Comparison of ENCODE assay signal across 8 cellular contexts in genomic region chr10:103451091-103451801, GRCh38. TPM values are rescaled to one million over a fixed set of nuclear protein-coding genes. Genes with fewer than 3 reads are reported as not detected.
DNase-seq lines count a peak whose midpoint lies in the region; ATAC-seq lines count a peak whose summit lies in the region.

No MANE protein-coding gene starts in this region.

- H3K36me3 ChIP-seq in ES-I3 (ENCODE audit: insufficient read depth, low read length): peaks cover 4% of the 10 kb centered on the region; the same call in 1 of the 2 replicates

- H3K4me1 ChIP-seq in ES-I3 (ENCODE audit: insufficient read depth, low read length): no peaks in the 10 kb centered on the region; the same call in 1 of the 2 replicates

- ATAC-seq in GM21717 (IDR thresholded peaks at IDR 0.05; ENCODE audit: unreplicated experiment): no peak
- no peak for ATAC-seq in HG03439 (IDR thresholded peaks at IDR 0.05; ENCODE audit: unreplicated experiment)

- H3K9ac ChIP-seq in ES-I3 (ENCODE audit: low read depth, low read length): peak overlapping the region; percentile 66; the same call in 1 of the 2 replicates

- no peaks in the 10 kb centered on the region for H3K9me3 ChIP-seq in ES-I3 (ENCODE audit: control insufficient read depth, insufficient read depth, low read length)

- DNase-seq in LoVo (ENCODE audit: low spot score) (peak; percentile 28), activated T-cell treated with anti-CD3 and anti-CD28 coated beads for 48 hours (ENCODE audit: low read depth) (peak; percentile 23), fibroblast of gingiva (ENCODE audit: low read depth) (peak; percentile 69), occipital lobe (lab: John Stamatoyannopoulos, UW) (peak; percentile 30), NCI-H1092 (lab: John Stamatoyannopoulos, UW) (no peak)

RNA-seq across cellular contexts. Expression of gene CALHM2, which starts 0.9 kb away (rescaled TPM):
- total RNA-seq in occipital lobe: 3.1 TPM

RNA-seq across cellular contexts. Expression of gene CALHM1, which starts 7.5 kb away (rescaled TPM):
- not detected for total RNA-seq in occipital lobe

RNA-seq across cellular contexts. Expression of gene CALHM3, which starts 27.8 kb away (rescaled TPM):
- total RNA-seq in occipital lobe: not detected

RNA-seq across cellular contexts. Expression of gene NEURL1, which starts 42.3 kb away (rescaled TPM):
- total RNA-seq in occipital lobe: 25.1 TPM

RNA-seq across cellular contexts. Expression of gene PDCD11, which starts 54.8 kb away (rescaled TPM):
- total RNA-seq in occipital lobe: 24.3 TPM
